Comparison of ENCODE assay signal across 8 cellular contexts in genomic region chr3:43690400-43691119, GRCh38. TPM values are rescaled to one million over a fixed set of nuclear protein-coding genes. Genes with fewer than 3 reads are reported as not detected.
DNase-seq lines count a peak whose midpoint lies in the region; ATAC-seq and TF ChIP-seq lines count a peak whose summit lies in the region.

Gene ABHD5, plus strand, starts transcription at chr3:43690938. Its CDS starts 55 bp downstream, at chr3:43690993.

- H3K4me1 ChIP-seq in right cardiac atrium (ENCODE audit: control insufficient read depth, insufficient read depth, low read length) (no peaks in the 10 kb centered on the region), vagina (peaks cover 33% of the 10 kb centered on the region)

- DNase-seq in NCI-H1694 (lab: John Stamatoyannopoulos, UW) (peak; percentile 15), T-helper 2 cell (peak; percentile 91 to 96 (median 93)), anterior cingulate cortex (lab: John Stamatoyannopoulos, UW) (peak in 57 of 58 donors; percentile 43 to 93 (median 83)), right cardiac atrium (peak; percentile 93 to 97 (median 97)), putamen (ENCODE audit: low spot score) (peak; percentile 94), vagina (ENCODE audit: extremely low spot score in 2 of 2) (peak; percentile 94 to 97)

- TF ChIP-seq POLR2A in GM15510 (IDR thresholded peaks at IDR 0.05; ENCODE audit: borderline replicate concordance, extremely low read depth, insufficient read length) (peak; percentile 100), vagina (IDR thresholded peaks at IDR 0.05) (peak in 1 of 2 donors; percentile 98)

- no peaks in the 10 kb centered on the region for H3K27me3 ChIP-seq in right cardiac atrium (ENCODE audit: control insufficient read depth, insufficient read depth)
- no peaks in the 10 kb centered on the region for H3K27me3 ChIP-seq in vagina

- no peaks in the 10 kb centered on the region for H3K9me3 ChIP-seq in right cardiac atrium (ENCODE audit: control insufficient read depth, low read length)
- H3K9me3 ChIP-seq in vagina, result no peaks in the 10 kb centered on the region

- WGBS in right cardiac atrium, result 1% methylated on average over 71 of the region's 71 CpGs

- peak within 1 kb of the TSS; percentile 71 for H3K27ac ChIP-seq in right cardiac atrium (ENCODE audit: low read length)
- H3K27ac ChIP-seq in vagina, result peak within 1 kb of the TSS; percentile 94

- peak; percentile 85 for ATAC-seq in HG02870 (IDR thresholded peaks at IDR 0.05; ENCODE audit: unreplicated experiment)
- peak; percentile 97 to 98 for ATAC-seq in right cardiac atrium

- H3K4me3 ChIP-seq in right cardiac atrium (ENCODE audit: low read length) (peak within 1 kb of the TSS; percentile 77), vagina (peak within 1 kb of the TSS; percentile 54 to 88)

- intact Hi-C loops in right cardiac atrium (cut with DNase I), result loop anchor here in 1 of 4 donors (5.0 kb wide), 1 partner anchor 68 kb away; the partner anchor contains the start of gene ANO10
- intact Hi-C loops in vagina (cut with DNase I), result loop anchor here (5.0 kb wide), 1 partner anchor 77 kb away; no protein-coding TSS in a partner anchor

- H3K36me3 ChIP-seq in vagina, result no peaks in the 10 kb centered on the region

- no peak for TF ChIP-seq CTCF in vagina (IDR thresholded peaks at IDR 0.05)

RNA-seq across cellular contexts. Expression of gene ABHD5, which starts in this region (rescaled TPM):
- total RNA-seq in right cardiac atrium (10 to 100 TPM; 18.2 to 23.5 (median 21.2) TPM), vagina (34.1 TPM)
- polyA plus RNA-seq in right cardiac atrium, result 11.2 TPM

Comparison
In these comparisons a context has a peak if more than half of its experiments do, and no peak if none do; other contexts are left out.
1. Peak in every context shown above with its lines: DNase-seq, ATAC-seq, H3K4me3 ChIP-seq and H3K27ac ChIP-seq.
2. DNase-seq: peak in every context shown above with its lines; median percentile 97 in right cardiac atrium; 96 in vagina; 94 in putamen; 93 in T-helper 2 cell; 83 in anterior cingulate cortex; 15 in NCI-H1694.